ENCODE assay signal across 11 cellular contexts in genomic region chr20:528923-529594, GRCh38. TPM values are rescaled to one million over a fixed set of nuclear protein-coding genes. Genes with fewer than 3 reads are reported as not detected.
DNase-seq lines count a peak whose midpoint lies in the region; ATAC-seq and TF ChIP-seq lines count a peak whose summit lies in the region.
"Had no signal": no experiment of that assay in that cellular context is flagged by ENCODE, and none has a peak within 500 bp of the region (broad histone marks: within the 10 kb centered on the region; RNA-seq: fewer than 3 reads in every experiment).

No MANE protein-coding gene starts in this region.

- H3K27ac ChIP-seq in psoas muscle = no peak overlapping the region
- no peak overlapping the region for H3K27ac ChIP-seq in sigmoid colon
- H3K27ac ChIP-seq: testis had no signal

- H3K4me3 ChIP-seq in psoas muscle (no peak overlapping the region), sigmoid colon (no peak overlapping the region)
- H3K4me3 ChIP-seq: testis had no signal

- H3K4me1 ChIP-seq in psoas muscle = peaks cover 36% of the 10 kb centered on the region
- peaks cover 0 to 19% (median 2%) of the 10 kb centered on the region in 4 donors for H3K4me1 ChIP-seq in sigmoid colon

- 95 to 98% (median 97%) methylated on average over 7 of the region's 7 CpGs for whole genome bisulfite sequencing in psoas muscle, 3 donors
- WGBS in sigmoid colon, 2 donors = 93 to 96% methylated on average over 7 of the region's 7 CpGs

- H3K9me3 ChIP-seq in psoas muscle = no peaks in the 10 kb centered on the region
- H3K9me3 ChIP-seq in sigmoid colon = peaks cover 0 to 6% (median 2%) of the 10 kb centered on the region in 4 donors
- H3K9me3 ChIP-seq: testis had no signal

- TF ChIP-seq CTCF in psoas muscle (IDR thresholded peaks at IDR 0.05) (no peak), sigmoid colon (IDR thresholded peaks at IDR 0.05) (no peak)

- DNase-seq in NK-92 treated with Interleukin-12 subunit alpha and Interleukin-12 subunit beta, amount 100 ng/mL, for 24 hours (lab: John Stamatoyannopoulos, UW) = peak; percentile 27
- DNase-seq in NK-92 (lab: John Stamatoyannopoulos, UW; ENCODE audit: unreplicated experiment) (no peak), MV-4-11 (lab: John Stamatoyannopoulos, UW) (peak; percentile 85), dermis blood vessel endothelial cell (peak; percentile 72), psoas muscle (no peak), cardiac septum (ENCODE audit: low spot score) (no peak), sigmoid colon (no peak), immature natural killer cell (no peak)
- DNase-seq: activated CD4-positive, alpha-beta T cell treated with anti-CD3 and anti-CD28 coated beads for 4 hours; stimulated activated CD4-positive, alpha-beta T cell treated with anti-CD3 and anti-CD28 coated beads, Interleukin-12 subunit alpha, Interleukin-12 subunit beta, amount 100 ng/mL, for 4 hours; testis had no signal

- peaks cover 0 to 9% (median 0%) of the 10 kb centered on the region in 6 donors for H3K9me3 Mint-ChIP-seq in immature natural killer cell

- peaks cover 47 to 67% of the 10 kb centered on the region in 2 donors for H3K4me1 Mint-ChIP-seq in immature natural killer cell

- intact Hi-C loops in psoas muscle (cut with DNase I) (loop anchor here in 1 of 2 donors (10.0 kb wide), 1 partner anchor 74 kb away; no protein-coding TSS in a partner anchor), cardiac septum (cut with DNase I) (no loop called here), sigmoid colon (cut with DNase I) (no loop called here)

- H3K4me3 Mint-ChIP-seq in immature natural killer cell = no peak overlapping the region

- TF ChIP-seq POLR2A in sigmoid colon (IDR thresholded peaks at IDR 0.05) = no peak

- no peaks in the 10 kb centered on the region for H3K27me3 Mint-ChIP-seq in immature natural killer cell (ENCODE audit: low read depth in 3 of 3)

- peaks cover 11 to 18% of the 10 kb centered on the region in 2 donors for H3K36me3 ChIP-seq in psoas muscle (ENCODE audit: insufficient read depth in 1 of 2, low read depth in 1 of 2)
- peaks cover 0 to 25% (median 13%) of the 10 kb centered on the region in 4 donors for H3K36me3 ChIP-seq in sigmoid colon

- peak; percentile 82 to 97 (median 94) for ATAC-seq in psoas muscle

- no peaks in the 10 kb centered on the region for H3K27me3 ChIP-seq in psoas muscle (ENCODE audit: insufficient read depth in 3 of 3, low read length in 2 of 3)
- H3K27me3 ChIP-seq in sigmoid colon = no peaks in the 10 kb centered on the region
- H3K27me3 ChIP-seq: testis had no signal

- no peak for TF ChIP-seq EP300 in sigmoid colon (IDR thresholded peaks at IDR 0.05)

- peak overlapping the region in 1 of 6 donors; percentile 40 for H3K27ac Mint-ChIP-seq in immature natural killer cell

- peaks cover 13 to 23% (median 19%) of the 10 kb centered on the region in 3 donors for H3K36me3 Mint-ChIP-seq in immature natural killer cell

RNA-seq across cellular contexts. Expression of gene CSNK2A1, which starts 14.5 kb away (rescaled TPM):
- 128 and 213 TPM in 2 replicates for total RNA-seq in dermis blood vessel endothelial cell
- 100 to 1,000 TPM; 118 to 180 (median 140) TPM for total RNA-seq in psoas muscle
- 100 to 1,000 TPM in 1 of 3 donors, 10 to 100 TPM in 2; 43.9 to 122 (median 87.9) TPM for polyA plus RNA-seq in psoas muscle
- 111 TPM for total RNA-seq in cardiac septum
- 10 to 100 TPM; 51.5 to 77.1 (median 65.9) TPM for total RNA-seq in sigmoid colon
- 10 to 100 TPM; 33.0 to 44.0 (median 40.5) TPM for polyA plus RNA-seq in sigmoid colon
- 10 to 100 TPM; 39.9 to 65.9 (median 60.1) TPM for polyA plus RNA-seq in immature natural killer cell

Comparison
In these comparisons a context has a peak if more than half of its experiments do, and no peak if none do; other contexts are left out.
1. DNase-seq: peak in NK-92 treated with Interleukin-12 subunit alpha and Interleukin-12 subunit beta, amount 100 ng/mL, for 24 hours (single experiment), MV-4-11 (single experiment) and dermis blood vessel endothelial cell (single experiment); none in NK-92 (single experiment), psoas muscle (0 of 2), cardiac septum (single experiment), sigmoid colon (single experiment) and immature natural killer cell (0 of 3).